Comparison of ENCODE assay signal across 10 cellular contexts in genomic region chr4:148834804-148835598, GRCh38.
A peak's percentile ranks its signal among the peaks of the same experiment; 100 is the strongest.
DNase-seq lines count a peak whose midpoint lies in the region; ATAC-seq and TF ChIP-seq lines count a peak whose summit lies in the region.
"Had no signal": no experiment of that assay in that cellular context is flagged by ENCODE, and none has a peak within 500 bp of the region (broad histone marks: within the 10 kb centered on the region; RNA-seq: fewer than 3 reads in every experiment).

No MANE protein-coding gene starts in this region.

- no peak overlapping the region for H2AFZ ChIP-seq in neuronal stem cell (ENCODE audit: low read length)

- H2BK120ac ChIP-seq in neuronal stem cell (ENCODE audit: low read depth, low read length) = no peak overlapping the region

- H3K36me3 ChIP-seq in colonic mucosa (no peaks in the 10 kb centered on the region), neuronal stem cell (replicated peaks in 1 of 2; ENCODE audit: control insufficient read depth in 2 of 2, insufficient read depth in 2 of 2, low read length in 2 of 2) (no peaks in the 10 kb centered on the region), spleen (no peaks in the 10 kb centered on the region)

- peak; percentile 4 for DNase-seq in GM12864 (ENCODE audit: low read depth)
- DNase-seq in colonic mucosa = no peak
- DNase-seq in naive thymus-derived CD8-positive, alpha-beta T cell = peak in 1 of 10 donors; percentile 3
- DNase-seq in neuronal stem cell (ENCODE audit: low spot score) = no peak
- no peak for DNase-seq in spleen
- no peak for DNase-seq in DMS153 (lab: John Stamatoyannopoulos, UW)
- DNase-seq: activated naive CD4-positive, alpha-beta T cell; NCI-H446 treated with DMSO at 0.1 percent for 48 hours had no signal

- H3K23ac ChIP-seq in neuronal stem cell (ENCODE audit: low read depth, low read length, poor library complexity) = no peak overlapping the region

- H3K27me3 Mint-ChIP-seq in naive thymus-derived CD8-positive, alpha-beta T cell = peaks cover 0 to 9% (median 0%) of the 10 kb centered on the region in 5 donors

- peak; percentile 64 for ATAC-seq in HG03571 (IDR thresholded peaks at IDR 0.05; ENCODE audit: unreplicated experiment)
- ATAC-seq in naive thymus-derived CD8-positive, alpha-beta T cell = no peak
- ATAC-seq in HG03097 (IDR thresholded peaks at IDR 0.05; ENCODE audit: low FRiP score, unreplicated experiment) = no peak

- H4K91ac ChIP-seq in neuronal stem cell (ENCODE audit: low read depth, low read length, poor library complexity) = no peak overlapping the region

- H3K14ac ChIP-seq in neuronal stem cell (ENCODE audit: low read length) = no peak overlapping the region

- H3K9ac ChIP-seq in colonic mucosa (ENCODE audit: low read depth in 2 of 2, low read length in 2 of 2) (no peak overlapping the region), neuronal stem cell (ENCODE audit: low read depth, low read length, poor library complexity) (no peak overlapping the region)

- H3K79me1 ChIP-seq in neuronal stem cell (ENCODE audit: low read depth, low read length) = no peaks in the 10 kb centered on the region

- H3K9me3 ChIP-seq in colonic mucosa = no peaks in the 10 kb centered on the region
- no peaks in the 10 kb centered on the region for H3K9me3 ChIP-seq in neuronal stem cell (replicated peaks in 1 of 2; ENCODE audit: control insufficient read depth in 2 of 2, insufficient read depth in 1 of 2, low read depth in 1 of 2, low read length in 2 of 2)
- H3K9me3 ChIP-seq in spleen = peaks cover 0 to 5% (median 0%) of the 10 kb centered on the region in 8 donors

- no CpG with 5 or more reads among the region's 6 CpGs for WGBS in neuronal stem cell (ENCODE audit: extremely low coverage in 2 of 2, insufficient read length in 2 of 2, insufficient replicate concordance in 1 of 2), 2 donors
- 21 to 30% (median 26%) methylated on average over 6 of the region's 6 CpGs for WGBS in spleen, 5 donors

- H3K4me3 Mint-ChIP-seq in naive thymus-derived CD8-positive, alpha-beta T cell = peak overlapping the region in 4 of 10 donors; percentile 11 to 34 (median 28)

- no peak overlapping the region for H3K4me3 ChIP-seq in GM12864 (ENCODE audit: low read depth, low read length)
- H3K4me3 ChIP-seq in colonic mucosa = no peak overlapping the region
- no peak overlapping the region for H3K4me3 ChIP-seq in neuronal stem cell (ENCODE audit: low read length in 2 of 2)
- H3K4me3 ChIP-seq in spleen = peak overlapping the region in 1 of 8 donors; percentile 10

- H3K9me3 Mint-ChIP-seq in naive thymus-derived CD8-positive, alpha-beta T cell = peaks cover 0 to 3% (median 0%) of the 10 kb centered on the region in 9 donors

- H3K27ac ChIP-seq in colonic mucosa (peak overlapping the region; percentile 61), neuronal stem cell (replicated peaks; ENCODE audit: low read length) (no peak overlapping the region), spleen (peak overlapping the region in 4 of 8 donors; percentile 27 to 47 (median 37))

- intact Hi-C loops in colonic mucosa (cut with DNase I) = no loop called here
- intact Hi-C loops in spleen (cut with DNase I; ENCODE audit: low total_unique reads) = no loop called here

- H3K4ac ChIP-seq in neuronal stem cell (ENCODE audit: low read length) = no peak overlapping the region

- H3K4me1 Mint-ChIP-seq in naive thymus-derived CD8-positive, alpha-beta T cell = peaks cover 8 to 15% (median 12%) of the 10 kb centered on the region in 4 donors

- H2BK5ac ChIP-seq in neuronal stem cell (ENCODE audit: low read length) = no peak overlapping the region

- no peak for TF ChIP-seq CTCF in GM12864 (IDR thresholded peaks at IDR 0.05; ENCODE audit: low read depth, low read length, missing control alignments)
- TF ChIP-seq CTCF in colonic mucosa (IDR thresholded peaks at IDR 0.05) = no peak
- no peak for TF ChIP-seq CTCF in spleen (IDR thresholded peaks at IDR 0.05 in 8 of 11, conservative IDR thresholded peaks at IDR 0.05 in 3 of 11)

- no peaks in the 10 kb centered on the region for H3K27me3 ChIP-seq in colonic mucosa
- H3K27me3 ChIP-seq in neuronal stem cell (ENCODE audit: control insufficient read depth in 3 of 3, insufficient read depth in 3 of 3, low read depth in 1 of 3, low read length in 3 of 3) = no peaks in the 10 kb centered on the region
- H3K27me3 ChIP-seq in spleen (replicated peaks in 1 of 7) = no peaks in the 10 kb centered on the region

- no peak for TF ChIP-seq POLR2A in spleen (IDR thresholded peaks at IDR 0.05)

- H3K18ac ChIP-seq in neuronal stem cell (ENCODE audit: low read length) = no peak overlapping the region

- H2BK15ac ChIP-seq in neuronal stem cell (ENCODE audit: low read length) = no peak overlapping the region

- H3K36me3 Mint-ChIP-seq in naive thymus-derived CD8-positive, alpha-beta T cell = no peaks in the 10 kb centered on the region

- no peak overlapping the region for H2AK5ac ChIP-seq in neuronal stem cell (ENCODE audit: low read depth, low read length)

- no peak overlapping the region for H2BK12ac ChIP-seq in neuronal stem cell (ENCODE audit: low read length)

- POLR2A ChIA-PET in naive thymus-derived CD8-positive, alpha-beta T cell (lab: Charles Lee) = no interaction called here

- no peak overlapping the region for H3K4me2 ChIP-seq in neuronal stem cell (ENCODE audit: insufficient read depth, low read length, poor library complexity, severe bottlenecking)

- H4K8ac ChIP-seq in neuronal stem cell (ENCODE audit: low read depth, low read length) = no peak overlapping the region

- no peaks in the 10 kb centered on the region for H3K4me1 ChIP-seq in colonic mucosa
- H3K4me1 ChIP-seq in neuronal stem cell (ENCODE audit: control insufficient read depth in 2 of 2, insufficient read depth in 1 of 2, low read depth in 1 of 2, low read length in 2 of 2) = peaks cover 0 to 2% of the 10 kb centered on the region in 2 donors
- H3K4me1 ChIP-seq in spleen = peaks cover 0 to 16% (median 9%) of the 10 kb centered on the region in 6 donors

- H3K27ac Mint-ChIP-seq in naive thymus-derived CD8-positive, alpha-beta T cell = peak overlapping the region in 6 of 10 donors; percentile 15 to 76 (median 36)
